1 cellular context compared by ENCODE assay signal in the genomic region with DNA sequence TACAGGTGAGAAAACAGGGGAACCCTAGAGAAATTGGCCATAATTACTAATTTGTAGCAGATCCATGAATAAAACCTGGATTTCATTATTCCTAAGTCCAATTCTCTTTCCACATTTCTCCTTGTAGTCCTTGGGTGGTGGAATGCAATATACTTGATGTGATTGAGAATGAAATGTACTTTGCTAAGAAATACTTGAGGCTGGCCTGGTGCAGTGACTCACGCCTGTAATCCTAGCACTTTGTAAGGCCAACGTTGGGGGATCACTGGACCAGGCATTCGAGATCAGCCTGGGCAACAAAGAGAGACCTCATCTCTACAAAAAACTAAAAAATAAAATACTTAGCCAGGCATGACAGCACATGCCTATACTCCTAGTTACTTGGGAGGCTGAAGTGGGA.
TF ChIP-seq lines count a peak whose summit lies in the region.

No MANE protein-coding gene starts in this region.

TF ChIP-seq in GM23338, 12 proteins besides CTCF, POLR2A, EP300 and RAD21 (continued from another document):
- TF ChIP-seq CREB1 (CRISPR knock-in tag; IDR thresholded peaks at IDR 0.05; ENCODE audit: low read depth), result no peak
- no peak for TF ChIP-seq POLR2AphosphoS5 (IDR thresholded peaks at IDR 0.05; ENCODE audit: low read depth)
TF ChIP-seq in GM23338: peak in this region for 0.
